Comparison of ENCODE assay signal across 8 cellular contexts in the genomic region with DNA sequence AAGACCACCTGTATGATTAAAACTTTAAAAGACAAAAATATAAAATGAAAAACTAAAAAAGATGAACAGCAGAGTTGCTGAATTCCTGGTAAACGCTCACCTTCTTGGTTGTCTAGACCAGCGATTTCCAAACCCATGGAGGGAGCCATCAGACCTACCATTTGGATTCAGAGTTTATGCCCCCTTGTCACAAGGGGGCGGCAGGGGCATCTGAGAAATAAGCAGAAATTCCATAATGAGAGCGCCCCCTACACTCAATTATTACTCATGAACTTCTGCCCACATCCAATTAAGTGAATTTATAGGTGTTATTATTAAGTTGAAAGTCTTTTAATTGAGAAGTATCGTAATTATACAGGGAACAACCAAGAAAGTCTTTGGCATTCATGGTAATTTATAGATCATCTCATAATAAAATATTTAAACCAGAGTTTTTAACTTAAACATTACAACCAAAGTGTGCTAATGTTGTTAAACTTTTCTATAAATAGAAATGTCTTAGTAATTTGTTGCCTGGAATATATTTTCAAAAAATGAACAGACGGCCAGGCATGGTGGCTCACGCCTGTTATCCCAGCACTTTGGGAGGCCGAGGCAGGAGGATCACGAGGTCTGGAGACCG. TPM values are rescaled to one million over a fixed set of nuclear protein-coding genes. Genes with fewer than 3 reads are reported as not detected.
DNase-seq lines count a peak whose midpoint lies in the region; ATAC-seq, FAIRE-seq and TF ChIP-seq lines count a peak whose summit lies in the region.

No MANE protein-coding gene starts in this region.

- no peaks in the 10 kb centered on the region for H3K9me1 ChIP-seq in endothelial cell of umbilical vein (replicated peaks; ENCODE audit: control insufficient read depth, extremely low read depth, insufficient read depth, low read length)

- no peak for TF ChIP-seq POLR2A in endothelial cell of umbilical vein (IDR thresholded peaks at IDR 0.05; ENCODE audit: low read depth, low read length)

- H4K20me1 ChIP-seq in endothelial cell of umbilical vein (replicated peaks; ENCODE audit: control insufficient read depth, extremely low read depth, insufficient read depth, low read length) = no peaks in the 10 kb centered on the region

- H3K36me3 ChIP-seq in endothelial cell of umbilical vein (ENCODE audit: control insufficient read depth in 2 of 2, extremely low read depth in 1 of 2, insufficient read depth in 2 of 2, low read length in 2 of 2) = no peaks in the 10 kb centered on the region

- TF ChIP-seq CTCF in endothelial cell of umbilical vein (IDR thresholded peaks at IDR 0.05; ENCODE audit: extremely low read depth in 1 of 2, insufficient read depth in 1 of 2, low read depth in 1 of 2, low read length in 2 of 2) = peak; percentile 79 to 84

- DNase-seq in SKM-1 treated with dmso at 0.1 percent for 144 hours (lab: John Stamatoyannopoulos, UW; ENCODE audit: unreplicated experiment) (peak; percentile 23), SKM-1 (lab: John Stamatoyannopoulos, UW; ENCODE audit: unreplicated experiment) (no peak), NCI-H226 (peak; percentile 49), endothelial cell of umbilical vein (ENCODE audit: low read depth, low spot score) (peak; percentile 74), non-pigmented ciliary epithelial cell (ENCODE audit: low read depth) (peak; percentile 31), NCI-H2029 treated with DMSO at 0.1 percent for 48 hours (lab: John Stamatoyannopoulos, UW) (no peak)
- DNase-seq in activated CD4-positive, alpha-beta T cell treated with anti-CD3 and anti-CD28 coated beads, Interleukin-2, amount 50 U/mL, for 1 hour = peak; percentile 41

- POLR2A ChIA-PET in endothelial cell of umbilical vein (lab: Charles Lee) = no interaction called here

- no peak overlapping the region for H3K27ac ChIP-seq in endothelial cell of umbilical vein (ENCODE audit: insufficient read depth, low read depth, low read length)

- H3K9ac ChIP-seq in endothelial cell of umbilical vein (replicated peaks; ENCODE audit: extremely low read depth, insufficient read depth, low read length) = no peak overlapping the region

- intact Hi-C loops in endothelial cell of umbilical vein (cut with micrococcal nuclease) = loop anchor here (1.0 to 5.0 kb wide), 5 partner anchors 215 to 828 kb away; partner anchors contain the start of gene SPIN1

- CTCF ChIA-PET in endothelial cell of umbilical vein (lab: Charles Lee) = no interaction called here

- H3K27me3 ChIP-seq in endothelial cell of umbilical vein (ENCODE audit: control insufficient read depth in 2 of 2, insufficient read depth in 2 of 2, low read length in 2 of 2) = no peaks in the 10 kb centered on the region

- BruUV-seq in endothelial cell of umbilical vein (replicated peaks; lab: Mats Ljungman, UMichigan) = no TSS peak

- no peaks in the 10 kb centered on the region for H3K9me3 ChIP-seq in endothelial cell of umbilical vein (replicated peaks; ENCODE audit: control insufficient read depth, insufficient read depth, low read length)

- no peak overlapping the region for H3K4me3 ChIP-seq in endothelial cell of umbilical vein (replicated peaks in 1 of 3; ENCODE audit: insufficient read depth in 1 of 3, low read depth in 1 of 3, low read length in 3 of 3)

- H2AFZ ChIP-seq in endothelial cell of umbilical vein (ENCODE audit: low read depth, low read length) = no peak overlapping the region

- dilution Hi-C loops in endothelial cell of umbilical vein (cut with MboI; ENCODE audit: extremely low pct_ligation_motif_present, low sequenced_read_pairs) = no loop called here

- no peak for ATAC-seq in HG02970 (IDR thresholded peaks at IDR 0.05; ENCODE audit: low FRiP score, unreplicated experiment)

- H3K4me2 ChIP-seq in endothelial cell of umbilical vein (ENCODE audit: insufficient read depth, low read length) = no peak overlapping the region

- FAIRE-seq in endothelial cell of umbilical vein (lab: Jason Lieb, UNC) = peak; percentile 87

- H3K4me1 ChIP-seq in endothelial cell of umbilical vein (ENCODE audit: control insufficient read depth, extremely low read depth, insufficient read depth, low read length) = no peaks in the 10 kb centered on the region

- H3K79me2 ChIP-seq in endothelial cell of umbilical vein (ENCODE audit: control insufficient read depth, insufficient read depth, low read length) = no peaks in the 10 kb centered on the region

TF ChIP-seq in endothelial cell of umbilical vein, 7 proteins besides CTCF, POLR2A, EP300 and RAD21:
- TF ChIP-seq POLR2AphosphoS5 (IDR thresholded peaks at IDR 0.05; ENCODE audit: insufficient read depth, low read depth, low read length) (no peak), JUN (IDR thresholded peaks at IDR 0.05; ENCODE audit: borderline replicate concordance, insufficient read depth, insufficient read length, low read depth) (no peak), GATA2 (IDR thresholded peaks at IDR 0.05; ENCODE audit: insufficient read depth, insufficient read length, low read depth, low read length) (no peak), EZH2 (IDR thresholded peaks at IDR 0.05; ENCODE audit: borderline replicate concordance, low read depth, low read length, severe bottlenecking) (no peak), MYC (IDR thresholded peaks at IDR 0.05; ENCODE audit: low read depth, low read length) (no peak), FOS (IDR thresholded peaks at IDR 0.05; ENCODE audit: borderline replicate concordance, insufficient read depth, low read length) (no peak)
- TF ChIP-seq, protein P1, sequence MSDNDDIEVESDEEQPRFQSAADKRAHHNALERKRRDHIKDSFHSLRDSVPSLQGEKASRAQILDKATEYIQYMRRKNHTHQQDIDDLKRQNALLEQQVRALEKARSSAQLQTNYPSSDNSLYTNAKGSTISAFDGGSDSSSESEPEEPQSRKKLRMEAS (IDR thresholded peaks at IDR 0.05; ENCODE audit: insufficient read depth, insufficient read length) = no peak

RNA-seq across cellular contexts. Expression of gene SPATA31C2, which starts 35.2 kb away (rescaled TPM):
- not detected in 2 replicates for total RNA-seq in endothelial cell of umbilical vein
- polyA plus RNA-seq in endothelial cell of umbilical vein = not detected in 2 replicates
- polyA plus RNA-seq in endothelial cell of umbilical vein (2011; cell fraction: cytosol; rRNA removed) = not detected in 2 replicates
- polyA plus RNA-seq in endothelial cell of umbilical vein (2011; cell fraction: nucleus; rRNA removed) = not detected in 2 replicates
- not detected in 2 replicates for polyA plus RNA-seq in endothelial cell of umbilical vein (2012)
- not detected in 2 replicates for polyA minus RNA-seq in endothelial cell of umbilical vein
- not detected for polyA minus RNA-seq in endothelial cell of umbilical vein (2011; cell fraction: cytosol; rRNA and poly(A)+ RNA removed)
- polyA minus RNA-seq in endothelial cell of umbilical vein (2011; cell fraction: nucleus; rRNA and poly(A)+ RNA removed) = not detected in 2 replicates

Comparison
In these comparisons a context has a peak if more than half of its experiments do, and no peak if none do; other contexts are left out.
1. DNase-seq: peak in SKM-1 treated with dmso at 0.1 percent for 144 hours (single experiment), NCI-H226 (single experiment), activated CD4-positive, alpha-beta T cell treated with anti-CD3 and anti-CD28 coated beads, Interleukin-2, amount 50 U/mL, for 1 hour (single experiment), endothelial cell of umbilical vein (single experiment) and non-pigmented ciliary epithelial cell (single experiment); none in SKM-1 (single experiment) and NCI-H2029 treated with DMSO at 0.1 percent for 48 hours (single experiment).